In genomic region chr19:44164327-44164672, GRCh38 we compare ENCODE assay signal across 8 cellular contexts. TPM values are rescaled to one million over a fixed set of nuclear protein-coding genes. Genes with fewer than 3 reads are reported as not detected.
DNase-seq lines count a peak whose midpoint lies in the region; ATAC-seq, FAIRE-seq and TF ChIP-seq lines count a peak whose summit lies in the region.

No MANE protein-coding gene starts in this region.

- no peaks in the 10 kb centered on the region for H3K27me3 ChIP-seq in ACC112 (ENCODE audit: insufficient read depth, low read length)
- H3K27me3 ChIP-seq in GM12878 (replicated peaks in 1 of 2; ENCODE audit: control insufficient read depth in 2 of 2, insufficient read depth in 2 of 2, low read length in 1 of 2) = no peaks in the 10 kb centered on the region
- no peaks in the 10 kb centered on the region for H3K27me3 ChIP-seq in mononuclear cell (ENCODE audit: insufficient read depth, low read length)

- in situ Hi-C loops in GM12878 (cut with MboI) = no loop called here

- TF ChIP-seq RAD21 in GM12878 (IDR thresholded peaks at IDR 0.05; ENCODE audit: insufficient read depth, low read depth, low read length) = no peak

- TF ChIP-seq CTCF in HFF-Myc (IDR thresholded peaks at IDR 0.05; ENCODE audit: low read depth, low read length, missing control alignments) (no peak), GM12878 (IDR thresholded peaks at IDR 0.05 in 2 of 3, conservative IDR thresholded peaks at IDR 0.05 in 1 of 3; ENCODE audit: control insufficient read depth in 2 of 3, extremely low read depth in 1 of 3, insufficient read depth in 1 of 3, low read depth in 3 of 3, low read length in 3 of 3) (no peak)

- POLR2A ChIA-PET in GM12878 (lab: Charles Lee) = interaction anchor here (1.1 to 2.5 kb wide), 6 partner anchors 11 to 140 kb away, joined by 3 to 16 read pairs (median 6); partner anchors contain the start of genes ZNF227, ZNF234 and ZNF235

- no peak for FAIRE-seq in GM12878 (lab: Jason Lieb, UNC)

- ATAC-seq in GM12878 = peak; percentile 17; the same call in 2 of the 3 replicates
- no peak for ATAC-seq in HG03280 (IDR thresholded peaks at IDR 0.05; ENCODE audit: unreplicated experiment)

- peaks cover 9% of the 10 kb centered on the region for H3K9me3 ChIP-seq in GM12878 (replicated peaks; ENCODE audit: control insufficient read depth, insufficient read depth, low read length)
- H3K9me3 ChIP-seq in mononuclear cell (ENCODE audit: low read depth, low read length) = peaks cover 31% of the 10 kb centered on the region

- intact Hi-C loops in GM12878 (cut with micrococcal nuclease; ENCODE audit: unreplicated experiment) = loop anchor here (2.0 to 10.0 kb wide), 3 partner anchors 49 to 101 kb away; partner anchors contain the start of genes ZNF225 and ZNF227

- H3K79me2 ChIP-seq in ACC112 (ENCODE audit: control insufficient read depth, insufficient read depth, low read length, unreplicated experiment) (peaks cover 20% of the 10 kb centered on the region), GM12878 (ENCODE audit: control insufficient read depth, insufficient read depth, low read length) (peaks cover 11% of the 10 kb centered on the region)

- peak overlapping the region; percentile 73 for H3K27ac ChIP-seq in ACC112 (ENCODE audit: low read depth, low read length)
- H3K27ac ChIP-seq in GM12878 (ENCODE audit: control insufficient read depth, insufficient read depth) = peak overlapping the region; percentile 89

- peak overlapping the region; percentile 96 for H3K4me2 ChIP-seq in GM12878 (ENCODE audit: control insufficient read depth, insufficient read depth)

- H3K36me3 ChIP-seq in ACC112 (ENCODE audit: insufficient read depth, low read length) = peaks cover 24% of the 10 kb centered on the region
- peaks cover 0 to 9% of the 10 kb centered on the region in 2 experiments; a peak in 1 of 4 replicates for H3K36me3 ChIP-seq in GM12878 (ENCODE audit: control insufficient read depth in 2 of 2, insufficient read depth in 2 of 2, low read length in 1 of 2)

- H3K4me3 ChIP-seq in ACC112 (ENCODE audit: low read depth, low read length) (peak overlapping the region; percentile 97), HFF-Myc (replicated peaks; ENCODE audit: low read depth, low read length) (peak overlapping the region; percentile 71), GM12878 (peak overlapping the region; percentile 90), mononuclear cell (ENCODE audit: low read length) (peak overlapping the region; percentile 61)

- no peaks in the 10 kb centered on the region for H4K20me1 ChIP-seq in GM12878 (ENCODE audit: control insufficient read depth, insufficient read depth)

- H2AFZ ChIP-seq in ACC112 (ENCODE audit: low read length, unreplicated experiment) (no peak overlapping the region), GM12878 (ENCODE audit: control insufficient read depth, low read depth, low read length) (peak overlapping the region; percentile 100)

- TF ChIP-seq EP300 in GM12878 (IDR thresholded peaks at IDR 0.05; ENCODE audit: borderline replicate concordance in 1 of 2, control insufficient read depth in 1 of 2, low read depth in 2 of 2, low read length in 2 of 2) = no peak

- BruUV-seq in GM12878 (replicated peaks; lab: Mats Ljungman, UMichigan) = TSS peak; percentile 98

- no peak for DNase-seq in HFF-Myc (ENCODE audit: extremely low read depth, low read depth)
- no peak for DNase-seq in GM12878 (ENCODE audit: low read depth, low spot score)
- no peak for DNase-seq in cortex of kidney (lab: John Stamatoyannopoulos, UW)
- DNase-seq in activated effector memory CD4-positive, alpha-beta T cell treated with Interleukin-2 at 50 U/mL for 16 hours = no peak
- DNase-seq in A172 (ENCODE audit: low spot score) = no peak

- TF ChIP-seq POLR2A in GM12878 (IDR thresholded peaks at IDR 0.05; ENCODE audit: low read depth, low read length) = no peak

- RAD21 ChIA-PET in GM12878 (lab: Charles Lee; ENCODE audit: unreplicated experiment) = interaction anchor here (0.9 to 1.6 kb wide), 4 partner anchors 22 to 419 kb away, joined by 3 to 11 read pairs (median 5); partner anchors contain the start of genes ZNF224 and ZNF227

- H3K4me1 ChIP-seq in ACC112 (ENCODE audit: control insufficient read depth, insufficient read depth, low read length, unreplicated experiment) (no peaks in the 10 kb centered on the region), GM12878 (ENCODE audit: control insufficient read depth, insufficient read depth, low read length) (peaks cover 4% of the 10 kb centered on the region), mononuclear cell (ENCODE audit: insufficient read depth, low read length) (peaks cover 16% of the 10 kb centered on the region)

- WGBS in GM12878 (ENCODE audit: insufficient coverage, insufficient replicate concordance, low lambda C conversion rate, missing lambda C conversion rate) = 62% methylated on average over 3 of the region's 3 CpGs

- peak overlapping the region; percentile 97; the same call in 1 of the 2 replicates for H3K9ac ChIP-seq in GM12878 (ENCODE audit: control insufficient read depth, insufficient read depth, low read length)

- SMC1A ChIA-PET in GM12878 (lab: Charles Lee; ENCODE audit: uncharacterized antibody, unreplicated experiment) = interaction anchor here (0.6 to 2.8 kb wide), 9 partner anchors 10 to 69 kb away, joined by 3 to 12 read pairs (median 3); partner anchors contain the start of gene ZNF227

- CTCF ChIA-PET in GM12878 (lab: Yijun Ruan, JAX) = interaction anchor here (1.0 to 1.4 kb wide), 3 partner anchors 43 to 354 kb away, joined by 3 to 5 read pairs (median 3); no protein-coding TSS in a partner anchor

RNA-seq across cellular contexts. Expression of gene ZNF226, which starts 0.6 kb away (rescaled TPM):
- total RNA-seq in GM12878 (2013; cell fraction: nucleolus; rRNA removed) = 87.1 and 92.8 TPM in 2 replicates
- total RNA-seq in GM12878 (2014; rRNA removed) = 13.7 and 16.5 TPM in 2 replicates
- total RNA-seq in GM12878 (2014; rRNA removed; fragmentation: Illumina TruSeq; extraction: Trizol) = 17.8 and 20.3 TPM in 2 replicates
- 17.2 and 18.5 TPM in 2 replicates for total RNA-seq in GM12878 (2021)
- 16.2 TPM for polyA plus RNA-seq in GM12878 (2011; ENCODE audit: low read depth)
- polyA plus RNA-seq in GM12878 (2011; rRNA removed) = 35.1 and 45.0 TPM in 2 replicates
- 11.6 and 12.6 TPM in 2 replicates for polyA plus RNA-seq in GM12878 (2011; cell fraction: cytosol; rRNA removed)
- polyA plus RNA-seq in GM12878 (2011; cell fraction: nucleus; rRNA removed) = 36.0 and 47.8 TPM in 2 replicates
- 17.9 and 23.6 TPM in 2 replicates for polyA plus RNA-seq in GM12878 (2012)
- 18.2 and 21.5 TPM in 2 replicates for polyA plus RNA-seq in GM12878 (2014; fragmentation: Illumina TruSeq; extraction: Trizol)
- polyA plus RNA-seq in GM12878 (2014; fragmentation: Nextera tagmentation; extraction: Ambion mirVana) = 10 to 100 TPM; 35.1 to 35.3 TPM
- polyA plus RNA-seq in GM12878 (2014; rRNA removed) = 11.7 and 17.3 TPM in 2 replicates
- polyA plus RNA-seq in GM12878 (2016; fragmentation: Nextera tagmentation; extraction: Ambion mirVana) = 10 to 100 TPM; 18.1 to 19.9 TPM
- 23.8 and 24.7 TPM in 2 replicates for polyA minus RNA-seq in GM12878 (2011; rRNA and poly(A)+ RNA removed)
- polyA minus RNA-seq in GM12878 (2011; cell fraction: cytosol; rRNA and poly(A)+ RNA removed) = 5.2 and 9.9 TPM in 2 replicates
- polyA minus RNA-seq in GM12878 (2011; cell fraction: nucleus; rRNA and poly(A)+ RNA removed) = 14.5 and 21.0 TPM in 2 replicates
- total RNA-seq in mononuclear cell = 7.6 TPM
- 23.8 and 30.3 TPM in 2 replicates for total RNA-seq in A172 (2014; rRNA removed; shearing (Covaris generic))

RNA-seq across cellular contexts. Expression of gene ZNF234, which starts 22.9 kb away (rescaled TPM):
- total RNA-seq in GM12878 (2013; cell fraction: nucleolus; rRNA removed) = 57.3 and 59.4 TPM in 2 replicates
- total RNA-seq in GM12878 (2014; rRNA removed) (6.3 and 6.8 TPM in 2 replicates), GM12878 (2014; rRNA removed; fragmentation: Illumina TruSeq; extraction: Trizol) (8.1 and 8.9 TPM in 2 replicates), GM12878 (2021) (8.1 and 9.3 TPM in 2 replicates), mononuclear cell (2.2 TPM)
- polyA plus RNA-seq in GM12878 (2011; ENCODE audit: low read depth) = 3.9 TPM
- polyA plus RNA-seq in GM12878 (2011; rRNA removed) (10.5 and 15.3 TPM in 2 replicates), GM12878 (2014; fragmentation: Illumina TruSeq; extraction: Trizol) (5.3 and 6.0 TPM in 2 replicates), GM12878 (2014; fragmentation: Nextera tagmentation; extraction: Ambion mirVana) (1 to 10 TPM; 2.7 to 2.8 TPM), GM12878 (2014; rRNA removed) (4.2 and 5.1 TPM in 2 replicates), GM12878 (2016; fragmentation: Nextera tagmentation; extraction: Ambion mirVana) (1 to 10 TPM; 4.7 TPM)
- polyA plus RNA-seq in GM12878 (2011; cell fraction: cytosol; rRNA removed) = 4.8 and 5.6 TPM in 2 replicates
- 18.8 and 22.0 TPM in 2 replicates for polyA plus RNA-seq in GM12878 (2011; cell fraction: nucleus; rRNA removed)
- 4.5 and 5.4 TPM in 2 replicates for polyA plus RNA-seq in GM12878 (2012)
- polyA minus RNA-seq in GM12878 (2011; rRNA and poly(A)+ RNA removed) = 19.1 and 22.3 TPM in 2 replicates
- 5.3 and 7.7 TPM in 2 replicates for polyA minus RNA-seq in GM12878 (2011; cell fraction: cytosol; rRNA and poly(A)+ RNA removed)
- 26.1 and 34.7 TPM in 2 replicates for polyA minus RNA-seq in GM12878 (2011; cell fraction: nucleus; rRNA and poly(A)+ RNA removed)
- total RNA-seq in A172 (2014; rRNA removed; shearing (Covaris generic)) = 10.5 and 13.2 TPM in 2 replicates

RNA-seq across cellular contexts. Expression of gene ZNF227, which starts 48.0 kb away (rescaled TPM):
- total RNA-seq in GM12878 (2013; cell fraction: nucleolus; rRNA removed) = 91.6 and 99.4 TPM in 2 replicates
- total RNA-seq in GM12878 (2014; rRNA removed) (14.7 and 15.0 TPM in 2 replicates), GM12878 (2014; rRNA removed; fragmentation: Illumina TruSeq; extraction: Trizol) (22.4 and 22.9 TPM in 2 replicates), GM12878 (2021) (17.2 and 20.9 TPM in 2 replicates), mononuclear cell (24.9 TPM)
- 13.9 TPM for polyA plus RNA-seq in GM12878 (2011; ENCODE audit: low read depth)
- polyA plus RNA-seq in GM12878 (2011; rRNA removed) (19.3 and 24.2 TPM in 2 replicates), GM12878 (2014; fragmentation: Illumina TruSeq; extraction: Trizol) (16.0 and 17.2 TPM in 2 replicates), GM12878 (2014; fragmentation: Nextera tagmentation; extraction: Ambion mirVana) (1 to 10 TPM; 4.3 to 5.1 TPM), GM12878 (2014; rRNA removed) (9.8 and 10.8 TPM in 2 replicates), GM12878 (2016; fragmentation: Nextera tagmentation; extraction: Ambion mirVana) (10 to 100 TPM; 10.9 to 11.0 TPM)
- 8.7 and 8.9 TPM in 2 replicates for polyA plus RNA-seq in GM12878 (2011; cell fraction: cytosol; rRNA removed)
- 19.5 and 21.5 TPM in 2 replicates for polyA plus RNA-seq in GM12878 (2011; cell fraction: nucleus; rRNA removed)
- 13.0 and 13.3 TPM in 2 replicates for polyA plus RNA-seq in GM12878 (2012)
- polyA minus RNA-seq in GM12878 (2011; rRNA and poly(A)+ RNA removed) = 30.9 and 31.1 TPM in 2 replicates
- 5.5 and 9.8 TPM in 2 replicates for polyA minus RNA-seq in GM12878 (2011; cell fraction: cytosol; rRNA and poly(A)+ RNA removed)
- polyA minus RNA-seq in GM12878 (2011; cell fraction: nucleus; rRNA and poly(A)+ RNA removed) = 30.9 and 49.3 TPM in 2 replicates
- total RNA-seq in A172 (2014; rRNA removed; shearing (Covaris generic)) = 15.2 and 17.1 TPM in 2 replicates

RNA-seq across cellular contexts. Expression of gene ZNF225, which starts 51.1 kb away (rescaled TPM):
- 22.5 and 22.8 TPM in 2 replicates for total RNA-seq in GM12878 (2013; cell fraction: nucleolus; rRNA removed)
- total RNA-seq in GM12878 (2014; rRNA removed) (2.0 and 2.9 TPM in 2 replicates), GM12878 (2014; rRNA removed; fragmentation: Illumina TruSeq; extraction: Trizol) (4.4 and 5.0 TPM in 2 replicates), GM12878 (2021) (3.8 and 4.3 TPM in 2 replicates), mononuclear cell (0.52 TPM)
- 1.1 TPM for polyA plus RNA-seq in GM12878 (2011; ENCODE audit: low read depth)
- polyA plus RNA-seq in GM12878 (2011; rRNA removed) (3.8 and 6.4 TPM in 2 replicates), GM12878 (2014; fragmentation: Illumina TruSeq; extraction: Trizol) (2.8 and 3.4 TPM in 2 replicates), GM12878 (2014; fragmentation: Nextera tagmentation; extraction: Ambion mirVana) (1 to 10 TPM; 1.3 to 1.4 TPM), GM12878 (2014; rRNA removed) (2.4 and 2.8 TPM in 2 replicates), GM12878 (2016; fragmentation: Nextera tagmentation; extraction: Ambion mirVana) (1 to 10 TPM; 1.9 to 3.4 TPM)
- polyA plus RNA-seq in GM12878 (2011; cell fraction: cytosol; rRNA removed) = 1.7 TPM in 2 replicates
- 3.5 and 5.4 TPM in 2 replicates for polyA plus RNA-seq in GM12878 (2011; cell fraction: nucleus; rRNA removed)
- 1.4 and 2.5 TPM in 2 replicates for polyA plus RNA-seq in GM12878 (2012)
- polyA minus RNA-seq in GM12878 (2011; rRNA and poly(A)+ RNA removed) = 5.5 and 7.8 TPM in 2 replicates
- 2.3 and 2.9 TPM in 2 replicates for polyA minus RNA-seq in GM12878 (2011; cell fraction: cytosol; rRNA and poly(A)+ RNA removed)
- polyA minus RNA-seq in GM12878 (2011; cell fraction: nucleus; rRNA and poly(A)+ RNA removed) = 3.9 and 6.4 TPM in 2 replicates
- total RNA-seq in A172 (2014; rRNA removed; shearing (Covaris generic)) = 3.7 and 3.9 TPM in 2 replicates
